In genomic region chr18:23228102-23229051, GRCh38 we compare ENCODE assay signal across 9 cellular contexts.
DNase-seq lines count a peak whose midpoint lies in the region; ATAC-seq and TF ChIP-seq lines count a peak whose summit lies in the region.
"Had no signal": no experiment of that assay in that cellular context is flagged by ENCODE, and none has a peak within 500 bp of the region (broad histone marks: within the 10 kb centered on the region; RNA-seq: fewer than 3 reads in every experiment).

No MANE protein-coding gene starts in this region.

- no peaks in the 10 kb centered on the region for H3K36me3 ChIP-seq in A673 (ENCODE audit: insufficient read depth, low read length, poor library complexity, severe bottlenecking)

- ATAC-seq in HG02623 (IDR thresholded peaks at IDR 0.05; ENCODE audit: unreplicated experiment): peak; percentile 30
- ATAC-seq: foreskin keratinocyte had no signal

- H3K4me3 Mint-ChIP-seq in chondrocyte (ENCODE audit: unreplicated experiment): peak overlapping the region; percentile 16

- no peaks in the 10 kb centered on the region for H3K27me3 ChIP-seq in A673 (replicated peaks; ENCODE audit: insufficient read depth, low read depth, low read length, poor library complexity)

- POLR2A ChIA-PET in A673 (lab: Charles Lee; ENCODE audit: low non-redundant PET): no interaction called here

- in situ Hi-C loops in GM13977 (cut with MboI; ENCODE audit: low pct_unique_long_range_greater_than_20kb, low sequenced_read_pairs, unreplicated experiment): no loop called here

- H3K9me3 ChIP-seq in A673 (ENCODE audit: low read depth, low read length, poor library complexity, severe bottlenecking): no peaks in the 10 kb centered on the region

- no peak overlapping the region for H3K4me3 ChIP-seq in A673 (ENCODE audit: low read depth, low read length, poor library complexity, severe bottlenecking)
- no peak overlapping the region for H3K4me3 ChIP-seq in skin epidermis

- DNase-seq in A673 (ENCODE audit: low spot score): peak; percentile 28
- DNase-seq in GM13977 (ENCODE audit: low spot score): peak; percentile 64
- DNase-seq in NCI-H1105 treated with DMSO at 0.1 percent for 48 hours (lab: John Stamatoyannopoulos, UW): peak; percentile 85
- no peak for DNase-seq in chondrocyte (ENCODE audit: low spot score)
- DNase-seq in stimulated activated naive CD4-positive, alpha-beta T cell treated with Interleukin-2 at 50 U/mL for 16 hours (lab: John Stamatoyannopoulos, UW): no peak
- DNase-seq in NCI-H524 treated with DMSO at 0.1 percent for 48 hours (lab: John Stamatoyannopoulos, UW): no peak

- peaks cover 73% of the 10 kb centered on the region for H3K4me1 Mint-ChIP-seq in chondrocyte (ENCODE audit: low read depth)

- no TSS peak for BruUV-seq in A673 (replicated peaks; lab: Mats Ljungman, UMichigan)

- no peaks in the 10 kb centered on the region for H3K27me3 Mint-ChIP-seq in chondrocyte (ENCODE audit: low read depth)

- peaks cover 51% of the 10 kb centered on the region for H3K4me1 ChIP-seq in A673 (ENCODE audit: insufficient read depth, low read length, poor library complexity, severe bottlenecking)

- intact Hi-C loops in A673 (cut with micrococcal nuclease; ENCODE audit: unreplicated experiment): no loop called here

- TF ChIP-seq CTCF in A673 (conservative IDR thresholded peaks at IDR 0.05; ENCODE audit: low read depth, low read length): no peak
- TF ChIP-seq CTCF in GM13977 (IDR thresholded peaks at IDR 0.05; ENCODE audit: extremely low read depth, insufficient read depth, missing control alignments): no peak
- no peak for TF ChIP-seq CTCF in chondrocyte (IDR thresholded peaks at IDR 0.05)

- no peaks in the 10 kb centered on the region for H3K9me3 Mint-ChIP-seq in chondrocyte (ENCODE audit: low read depth)

- H3K27ac Mint-ChIP-seq in chondrocyte (ENCODE audit: unreplicated experiment): peak overlapping the region; percentile 89

- H3K27ac ChIP-seq in A673 (ENCODE audit: low read depth, low read length, poor library complexity, severe bottlenecking) (peak overlapping the region; percentile 4), skin epidermis (peak overlapping the region in 15 of 21 experiments; percentile 2 to 85 (median 50))
- H3K27ac ChIP-seq: foreskin keratinocyte had no signal

- CTCF ChIA-PET in A673 (lab: Charles Lee): interaction anchor here (1.1 kb wide), 1 partner anchor 21 kb away, joined by 4 read pairs; no protein-coding TSS in a partner anchor

- peaks cover 7% of the 10 kb centered on the region for H3K36me3 Mint-ChIP-seq in chondrocyte (ENCODE audit: low read depth)

Comparison
In these comparisons a context has a peak if more than half of its experiments do, and no peak if none do; other contexts are left out.
1. DNase-seq: peak in A673 (single experiment), GM13977 (single experiment) and NCI-H1105 treated with DMSO at 0.1 percent for 48 hours (single experiment); none in chondrocyte (single experiment), stimulated activated naive CD4-positive, alpha-beta T cell treated with Interleukin-2 at 50 U/mL for 16 hours (single experiment) and NCI-H524 treated with DMSO at 0.1 percent for 48 hours (single experiment).